ENCODE assay signal across 24 cellular contexts in the genomic region with DNA sequence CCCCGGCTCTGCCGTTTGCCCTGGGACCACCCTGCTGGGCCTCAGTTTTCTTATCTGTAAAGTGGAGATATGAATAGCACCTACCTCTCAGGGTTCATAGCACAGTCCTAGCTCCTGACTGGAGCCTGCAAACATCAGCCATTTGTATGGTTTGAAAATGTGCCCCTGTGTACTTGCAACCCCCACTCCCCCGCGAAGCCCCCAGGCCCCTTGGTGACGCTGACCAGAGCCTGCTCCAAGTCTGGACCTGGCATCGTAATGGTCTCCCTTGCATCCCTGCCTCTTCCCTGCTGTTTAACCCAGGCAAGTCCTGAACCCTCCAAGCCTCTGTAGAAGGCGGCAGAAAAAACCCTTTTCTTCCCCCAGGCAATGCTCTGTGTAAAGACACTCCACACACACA.
DNase-seq lines count a peak whose midpoint lies in the region; ATAC-seq and TF ChIP-seq lines count a peak whose summit lies in the region.
"Had no signal": no experiment of that assay in that cellular context is flagged by ENCODE, and none has a peak within 500 bp of the region (broad histone marks: within the 10 kb centered on the region; RNA-seq: fewer than 3 reads in every experiment).

No MANE protein-coding gene starts in this region.

- H4K91ac ChIP-seq in neuronal stem cell (ENCODE audit: low read depth, low read length, poor library complexity), result no peak overlapping the region

- H3K9me3 ChIP-seq in RWPE2 (ENCODE audit: severe bottlenecking), result peaks cover 2% of the 10 kb centered on the region
- peaks cover 0 to 9% of the 10 kb centered on the region in 2 donors for H3K9me3 ChIP-seq in neuronal stem cell (replicated peaks in 1 of 2; ENCODE audit: control insufficient read depth in 2 of 2, insufficient read depth in 1 of 2, low read depth in 1 of 2, low read length in 2 of 2)
- peaks cover 0 to 28% (median 25%) of the 10 kb centered on the region in 3 donors for H3K9me3 ChIP-seq in tibial artery
- H3K9me3 ChIP-seq: MG63 had no signal

- peak overlapping the region; percentile 22 for H2AK5ac ChIP-seq in neuronal stem cell (ENCODE audit: low read depth, low read length)

- H3K27me3 ChIP-seq in RWPE2 (ENCODE audit: insufficient read depth, poor library complexity, severe bottlenecking) (peaks cover 41% of the 10 kb centered on the region), neuronal stem cell (ENCODE audit: control insufficient read depth in 3 of 3, insufficient read depth in 3 of 3, low read depth in 1 of 3, low read length in 3 of 3) (peaks cover 0 to 1% (median 0%) of the 10 kb centered on the region in 3 experiments), tibial artery (peaks cover 0 to 64% of the 10 kb centered on the region in 2 donors)
- H3K27me3 ChIP-seq: MG63, Peyer's patch had no signal

- H4K8ac ChIP-seq in neuronal stem cell (ENCODE audit: low read depth, low read length), result no peak overlapping the region

- no peaks in the 10 kb centered on the region for H3K36me3 ChIP-seq in RWPE2 (ENCODE audit: low read depth)
- no peaks in the 10 kb centered on the region for H3K36me3 ChIP-seq in neuronal stem cell (replicated peaks in 1 of 2; ENCODE audit: control insufficient read depth in 2 of 2, insufficient read depth in 2 of 2, low read length in 2 of 2)
- no peaks in the 10 kb centered on the region for H3K36me3 ChIP-seq in tibial artery
- H3K36me3 ChIP-seq: MG63, Peyer's patch had no signal

- H2BK120ac ChIP-seq in neuronal stem cell (ENCODE audit: low read depth, low read length), result no peak overlapping the region

- no peak overlapping the region for H2BK12ac ChIP-seq in neuronal stem cell (ENCODE audit: low read length)

- no peak overlapping the region for H3K4me2 ChIP-seq in neuronal stem cell (ENCODE audit: insufficient read depth, low read length, poor library complexity, severe bottlenecking)
- H3K4me2 ChIP-seq: A549 had no signal

- no peak overlapping the region for H3K23ac ChIP-seq in neuronal stem cell (ENCODE audit: low read depth, low read length, poor library complexity)

- H3K27ac ChIP-seq in RWPE2 (ENCODE audit: poor library complexity, severe bottlenecking) (no peak overlapping the region), neuronal stem cell (replicated peaks; ENCODE audit: low read length) (no peak overlapping the region), tibial artery (no peak overlapping the region)
- H3K27ac ChIP-seq: A549, C4-2B, SK-N-MC had no signal

- no peak overlapping the region for H3K18ac ChIP-seq in neuronal stem cell (ENCODE audit: low read length)

- H3K4me1 ChIP-seq in RWPE2 (ENCODE audit: insufficient read depth, poor library complexity, severe bottlenecking), result no peaks in the 10 kb centered on the region
- H3K4me1 ChIP-seq in neuronal stem cell (ENCODE audit: control insufficient read depth in 2 of 2, insufficient read depth in 1 of 2, low read depth in 1 of 2, low read length in 2 of 2), result peaks cover 0 to 2% of the 10 kb centered on the region in 2 donors
- H3K4me1 ChIP-seq in tibial artery, result no peaks in the 10 kb centered on the region
- H3K4me1 ChIP-seq: A549 had no signal

- intact Hi-C loops in tibial artery (cut with DNase I; ENCODE audit: low total_unique reads), result no loop called here

- H2BK5ac ChIP-seq in neuronal stem cell (ENCODE audit: low read length), result no peak overlapping the region

- H3K9ac ChIP-seq in neuronal stem cell (ENCODE audit: low read depth, low read length, poor library complexity), result no peak overlapping the region

- no peak overlapping the region for H3K14ac ChIP-seq in neuronal stem cell (ENCODE audit: low read length)

- WGBS in neuronal stem cell (ENCODE audit: extremely low coverage in 2 of 2, insufficient read length in 2 of 2, insufficient replicate concordance in 1 of 2), 2 donors, result no CpG with 5 or more reads among the region's 7 CpGs

- H2BK15ac ChIP-seq in neuronal stem cell (ENCODE audit: low read length), result no peak overlapping the region

- TF ChIP-seq CTCF in RWPE2 (IDR thresholded peaks at IDR 0.05; ENCODE audit: poor library complexity, severe bottlenecking) (no peak), tibial artery (IDR thresholded peaks at IDR 0.05) (no peak)

- H2AFZ ChIP-seq in neuronal stem cell (ENCODE audit: low read length), result no peak overlapping the region

- no peaks in the 10 kb centered on the region for H3K79me1 ChIP-seq in neuronal stem cell (ENCODE audit: low read depth, low read length)

- H3K4me3 ChIP-seq in RWPE2 (ENCODE audit: severe bottlenecking) (no peak overlapping the region), neuronal stem cell (ENCODE audit: low read length in 2 of 2) (no peak overlapping the region), tibial artery (no peak overlapping the region)
- H3K4me3 ChIP-seq: A549, MG63, Peyer's patch, SK-N-MC had no signal

- DNase-seq in RWPE2 (ENCODE audit: low spot score) (peak; percentile 36), islet precursor cell (peak; percentile 53), neuronal stem cell (ENCODE audit: low spot score) (no peak), tibial artery (peak; percentile 3 to 5), D341Med (ENCODE audit: low spot score) (no peak), NCI-H2196 treated with DMSO at 0.1 percent for 48 hours (lab: John Stamatoyannopoulos, UW; ENCODE audit: unreplicated experiment) (no peak)
- no peak for DNase-seq in activated naive CD4-positive, alpha-beta T cell treated with Interleukin-2 at 50 U/mL for 16 hours
- DNase-seq: AML-193; CD8-positive, alpha-beta T cell; DMS 273 treated with DMSO at 0.1 percent for 48 hours; EL; GDM1; IMR-90; KG1; MG63; NCI-H2029; NCI-H2227 treated with DMSO at 0.1 percent for 48 hours; NCI-H69; SIG-M5 had no signal

- no peak for ATAC-seq in RWPE2 (ENCODE audit: low read depth)
- ATAC-seq: A549; CD8-positive, alpha-beta T cell; HCT116 had no signal

- no peak overlapping the region for H3K4ac ChIP-seq in neuronal stem cell (ENCODE audit: low read length)

Comparison
In these comparisons a context has a peak if more than half of its experiments do, and no peak if none do; other contexts are left out.
1. DNase-seq: peak in RWPE2 (single experiment), islet precursor cell (single experiment) and tibial artery (2 of 2); none in neuronal stem cell (single experiment), D341Med (single experiment), NCI-H2196 treated with DMSO at 0.1 percent for 48 hours (single experiment) and activated naive CD4-positive, alpha-beta T cell treated with Interleukin-2 at 50 U/mL for 16 hours (single experiment).